ENCODE assay signal across 20 cellular contexts in the genomic region with DNA sequence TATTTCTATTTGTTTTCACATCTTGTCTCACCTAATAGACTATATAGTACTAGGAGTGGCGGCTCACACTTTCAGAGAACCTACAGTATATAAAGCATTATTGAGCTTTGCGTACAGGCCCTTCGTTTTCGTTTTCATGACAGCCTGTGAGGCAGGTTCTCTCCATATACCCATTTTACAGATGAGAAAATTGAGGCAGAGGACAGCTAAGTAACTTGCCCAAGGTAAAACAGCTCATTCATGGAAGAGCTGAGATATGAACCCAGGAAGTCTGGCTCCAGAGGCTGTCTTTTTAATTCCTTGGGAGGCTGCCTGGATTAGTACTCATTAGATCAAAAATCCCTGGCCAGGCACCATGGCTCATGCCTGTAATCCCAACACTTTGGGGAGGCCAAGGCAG. TPM values are rescaled to one million over a fixed set of nuclear protein-coding genes. Genes with fewer than 3 reads are reported as not detected.
A peak's percentile ranks its signal among the peaks of the same experiment; 100 is the strongest.
DNase-seq lines count a peak whose midpoint lies in the region; ATAC-seq, FAIRE-seq and TF ChIP-seq lines count a peak whose summit lies in the region.
"Had no signal": no experiment of that assay in that cellular context is flagged by ENCODE, and none has a peak within 500 bp of the region (broad histone marks: within the 10 kb centered on the region; RNA-seq: fewer than 3 reads in every experiment).

No MANE protein-coding gene starts in this region.

- ATAC-seq in HepG2 (no peak), right lobe of liver (no peak)
- ATAC-seq in activated naive CD8-positive, alpha-beta T cell treated with anti-CD3 and anti-CD28 coated beads, Interleukin-2, amount 50 U/mL, for 24 hours = no peak

- BruUV-seq in HepG2 (replicated peaks; lab: Mats Ljungman, UMichigan) = no TSS peak

- TF ChIP-seq POLR2A in HepG2 (IDR thresholded peaks at IDR 0.05; ENCODE audit: insufficient read depth in 1 of 2, low read depth in 2 of 2, low read length in 2 of 2) = no peak
- TF ChIP-seq POLR2A in right lobe of liver (IDR thresholded peaks at IDR 0.05) = no peak
- TF ChIP-seq POLR2A in vagina (IDR thresholded peaks at IDR 0.05) = no peak

- no peak for DNase-seq in T-helper 2 cell treated with Interferon-gamma antibody and Interleukin-4, amounts not matched to agents 5 μg/mL and 100 μg/mL, for 36 hours (ENCODE audit: low spot score)
- no peak for DNase-seq in T-helper 2 cell
- DNase-seq in HepG2 (ENCODE audit: low spot score) = no peak
- DNase-seq in right lobe of liver = no peak
- DNase-seq in activated naive CD8-positive, alpha-beta T cell treated with anti-CD3 and anti-CD28 coated beads, Interleukin-2, amount 50 U/mL, for 24 hours = no peak
- no peak for DNase-seq in vagina (ENCODE audit: extremely low spot score in 2 of 2)
- DNase-seq in NCI-H2081 treated with DMSO at 0.1 percent for 48 hours (lab: John Stamatoyannopoulos, UW) = no peak
- no peak for DNase-seq in MG63
- DNase-seq: 8988T, Karpas-422, NCI-H1048, NCI-H1436, NCI-H1930, NCI-H345, NCI-H526, PC-9, SIG-M5 had no signal

- H3K27me3 Mint-ChIP-seq in T-helper 2 cell treated with Interferon-gamma antibody and Interleukin-4, amounts not matched to agents 5 μg/mL and 100 μg/mL, for 36 hours (ENCODE audit: low read depth) = no peaks in the 10 kb centered on the region
- H3K27me3 Mint-ChIP-seq in activated naive CD8-positive, alpha-beta T cell treated with anti-CD3 and anti-CD28 coated beads, Interleukin-2, amount 50 U/mL, for 24 hours = no peaks in the 10 kb centered on the region
- H3K27me3 Mint-ChIP-seq: B cell had no signal

- H3K36me3 ChIP-seq in HepG2 (replicated peaks in 1 of 2; ENCODE audit: control insufficient read depth in 1 of 2, insufficient read depth in 2 of 2, low read length in 2 of 2) (peaks cover 12 to 37% of the 10 kb centered on the region in 2 experiments), right lobe of liver (peaks cover 0 to 22% (median 7%) of the 10 kb centered on the region in 4 donors), vagina (no peaks in the 10 kb centered on the region), MG63 (peaks cover 3% of the 10 kb centered on the region; the same call in 1 of the 2 replicates)

- in situ Hi-C loops in HepG2 (cut with HindIII; ENCODE audit: extremely low pct_ligation_motif_present, low pct_unique_long_range_greater_than_20kb) = no loop called here

- H3K9ac ChIP-seq in HepG2 (ENCODE audit: insufficient read depth, low read depth, low read length) = no peak overlapping the region

- H4K20me1 ChIP-seq in HepG2 (ENCODE audit: insufficient read depth, low read length) = no peaks in the 10 kb centered on the region

- H3K79me2 ChIP-seq in HepG2 (ENCODE audit: insufficient read depth, low read length) = no peaks in the 10 kb centered on the region

- H3K4me3 Mint-ChIP-seq in T-helper 2 cell treated with Interferon-gamma antibody and Interleukin-4, amounts not matched to agents 5 μg/mL and 100 μg/mL, for 36 hours = peak overlapping the region; percentile 53
- H3K4me3 Mint-ChIP-seq in activated naive CD8-positive, alpha-beta T cell treated with anti-CD3 and anti-CD28 coated beads, Interleukin-2, amount 50 U/mL, for 24 hours = no peak overlapping the region
- H3K4me3 Mint-ChIP-seq: B cell had no signal

- no peaks in the 10 kb centered on the region for H3K9me3 Mint-ChIP-seq in T-helper 2 cell treated with Interferon-gamma antibody and Interleukin-4, amounts not matched to agents 5 μg/mL and 100 μg/mL, for 36 hours
- H3K9me3 Mint-ChIP-seq in activated naive CD8-positive, alpha-beta T cell treated with anti-CD3 and anti-CD28 coated beads, Interleukin-2, amount 50 U/mL, for 24 hours = no peaks in the 10 kb centered on the region

- TF ChIP-seq CTCF in HepG2 (CRISPR knock-in tag; IDR thresholded peaks at IDR 0.05) (no peak), right lobe of liver (IDR thresholded peaks at IDR 0.05) (no peak), vagina (IDR thresholded peaks at IDR 0.05) (no peak)

- FAIRE-seq in HepG2 (lab: Jason Lieb, UNC) = no peak
- FAIRE-seq: H1 had no signal

- CTCF ChIA-PET in HepG2 (lab: Yijun Ruan, JAX; ENCODE audit: low intra/inter-chr PET ratio, low total read pairs) = no interaction called here

- H3K27ac ChIP-seq in HepG2 (ENCODE audit: extremely low read length, insufficient read depth, low read length) (no peak overlapping the region), right lobe of liver (no peak overlapping the region), vagina (no peak overlapping the region)
- H3K27ac ChIP-seq: PC-9, RWPE1 had no signal

- H3K4me1 Mint-ChIP-seq in T-helper 2 cell treated with Interferon-gamma antibody and Interleukin-4, amounts not matched to agents 5 μg/mL and 100 μg/mL, for 36 hours (ENCODE audit: low read depth) = peaks cover 9% of the 10 kb centered on the region
- H3K4me1 Mint-ChIP-seq in activated naive CD8-positive, alpha-beta T cell treated with anti-CD3 and anti-CD28 coated beads, Interleukin-2, amount 50 U/mL, for 24 hours = peaks cover 6% of the 10 kb centered on the region

- no peaks in the 10 kb centered on the region for H3K36me3 Mint-ChIP-seq in T-helper 2 cell treated with Interferon-gamma antibody and Interleukin-4, amounts not matched to agents 5 μg/mL and 100 μg/mL, for 36 hours (ENCODE audit: low read depth)
- peaks cover 2% of the 10 kb centered on the region for H3K36me3 Mint-ChIP-seq in activated naive CD8-positive, alpha-beta T cell treated with anti-CD3 and anti-CD28 coated beads, Interleukin-2, amount 50 U/mL, for 24 hours (ENCODE audit: low read depth)

- 95% methylated on average over 4 of the region's 4 CpGs for WGBS in HepG2 (ENCODE audit: low lambda C conversion rate)
- 97% methylated on average over 4 of the region's 4 CpGs for WGBS in right lobe of liver (ENCODE audit: insufficient coverage, low coverage, low lambda C conversion rate, missing lambda C conversion rate)

- peak overlapping the region; percentile 74 for H3K27ac Mint-ChIP-seq in T-helper 2 cell treated with Interferon-gamma antibody and Interleukin-4, amounts not matched to agents 5 μg/mL and 100 μg/mL, for 36 hours
- peak overlapping the region; percentile 23 for H3K27ac Mint-ChIP-seq in activated naive CD8-positive, alpha-beta T cell treated with anti-CD3 and anti-CD28 coated beads, Interleukin-2, amount 50 U/mL, for 24 hours
- H3K27ac Mint-ChIP-seq: B cell had no signal

- H3K4me3 ChIP-seq in HepG2 (replicated peaks in 1 of 3; ENCODE audit: insufficient read depth in 1 of 3, low read depth in 2 of 3, low read length in 3 of 3) (no peak overlapping the region), right lobe of liver (no peak overlapping the region), vagina (no peak overlapping the region), MG63 (no peak overlapping the region)
- H3K4me3 ChIP-seq: PC-9 had no signal

- no peak overlapping the region for H2AFZ ChIP-seq in HepG2 (ENCODE audit: low read length)
- H2AFZ ChIP-seq: PC-9 had no signal

- POLR2A ChIA-PET in HepG2 (lab: Yijun Ruan, JAX) = no interaction called here

- no peak overlapping the region for H3K4me2 ChIP-seq in HepG2 (ENCODE audit: low read depth, low read length)
- H3K4me2 ChIP-seq: PC-9 had no signal

- intact Hi-C loops in HepG2 (cut with micrococcal nuclease; ENCODE audit: unreplicated experiment) (no loop called here), right lobe of liver (cut with DNase I) (no loop called here), vagina (cut with DNase I) (no loop called here)

- H3K9me3 ChIP-seq in HepG2 (ENCODE audit: low read length) = no peaks in the 10 kb centered on the region
- H3K9me3 ChIP-seq in right lobe of liver = no peaks in the 10 kb centered on the region
- no peaks in the 10 kb centered on the region for H3K9me3 ChIP-seq in vagina
- no peaks in the 10 kb centered on the region for H3K9me3 ChIP-seq in MG63

- H3K27me3 ChIP-seq in HepG2 (ENCODE audit: control insufficient read depth in 1 of 2, insufficient read depth in 2 of 2, low read length in 2 of 2) (no peaks in the 10 kb centered on the region), right lobe of liver (no peaks in the 10 kb centered on the region), vagina (no peaks in the 10 kb centered on the region), MG63 (no peaks in the 10 kb centered on the region)

- TF ChIP-seq RAD21 in HepG2 (CRISPR knock-in tag; IDR thresholded peaks at IDR 0.05) = no peak

- no peaks in the 10 kb centered on the region for H3K4me1 ChIP-seq in HepG2 (ENCODE audit: insufficient read depth, low read length)
- peaks cover 0 to 27% (median 12%) of the 10 kb centered on the region in 4 donors for H3K4me1 ChIP-seq in right lobe of liver
- H3K4me1 ChIP-seq in vagina = no peaks in the 10 kb centered on the region

- TF ChIP-seq EP300 in HepG2 (IDR thresholded peaks at IDR 0.05; ENCODE audit: low read depth in 2 of 2, low read length in 2 of 2) (no peak), HepG2 (CRISPR knock-in tag; IDR thresholded peaks at IDR 0.05; ENCODE audit: borderline replicate concordance) (no peak)

RNA-seq across cellular contexts. Expression of a gene that starts 28.9 kb away (rescaled TPM):
- total RNA-seq in HepG2 (2016; rRNA removed; fragmentation: Illumina TruSeq; extraction: Trizol) (6.0 and 10.0 TPM in 2 replicates), right lobe of liver (1 to 10 TPM in 2 of 6 experiments, under 1 TPM in 3, not detected in 1; 0.51 to 1.7 (median 0.98) TPM), vagina (0.98 TPM)
- total RNA-seq in HepG2 (2016; cell fraction: cytosol; rRNA removed; fragmentation: Illumina TruSeq; extraction: Trizol; ENCODE audit: low read depth) = 4.8 and 5.8 TPM in 2 replicates
- 7.0 and 10.1 TPM in 2 replicates for total RNA-seq in HepG2 (2016; cell fraction: insoluble cytoplasmic fraction; rRNA removed; fragmentation: Illumina TruSeq; extraction: Trizol)
- total RNA-seq in HepG2 (2016; cell fraction: membrane; rRNA removed; fragmentation: Illumina TruSeq; extraction: Trizol) = 8.7 and 9.8 TPM in 2 replicates
- total RNA-seq in HepG2 (2016; cell fraction: nucleus; rRNA removed; fragmentation: Illumina TruSeq; extraction: Trizol) = 1.6 and 2.2 TPM in 2 replicates
- 1.5 and 2.3 TPM in 2 replicates for polyA plus RNA-seq in HepG2 (2011; rRNA removed)
- 2.2 and 2.3 TPM in 2 replicates for polyA plus RNA-seq in HepG2 (2011; cell fraction: cytosol; rRNA removed)
- 0.55 and 0.98 TPM in 2 replicates for polyA plus RNA-seq in HepG2 (2011; cell fraction: nucleus; rRNA removed)
- 1.2 and 1.4 TPM in 2 replicates for polyA plus RNA-seq in HepG2 (2012)
- 5.1 and 6.8 TPM in 2 replicates for polyA plus RNA-seq in HepG2 (2016; cell fraction: cytosol; fragmentation: Illumina TruSeq; extraction: Trizol; ENCODE audit: low read depth)
- polyA plus RNA-seq in HepG2 (2016; cell fraction: insoluble cytoplasmic fraction; fragmentation: Illumina TruSeq; extraction: Trizol; ENCODE audit: low read depth) = 11.3 and 14.8 TPM in 2 replicates
- polyA plus RNA-seq in HepG2 (2016; cell fraction: membrane; fragmentation: Illumina TruSeq; extraction: Trizol; ENCODE audit: low read depth) = 9.8 and 9.9 TPM in 2 replicates
- polyA plus RNA-seq in HepG2 (2016; cell fraction: nucleus; fragmentation: Illumina TruSeq; extraction: Trizol; ENCODE audit: insufficient read depth, low read depth) = 4.0 and 5.4 TPM in 2 replicates
- polyA minus RNA-seq in HepG2 (2011; rRNA and poly(A)+ RNA removed; ENCODE audit: low replicate concordance) = 3.2 and 11.0 TPM in 2 replicates
- 0.69 and 3.0 TPM in 2 replicates for polyA minus RNA-seq in HepG2 (2011; cell fraction: cytosol; rRNA and poly(A)+ RNA removed)
- 0.39 and 0.99 TPM in 2 replicates for polyA minus RNA-seq in HepG2 (2011; cell fraction: nucleus; rRNA and poly(A)+ RNA removed)
- total RNA-seq in MG63 (2014; rRNA removed; shearing (Covaris generic); ENCODE audit: low replicate concordance) = 7.2 and 14.8 TPM in 2 replicates

RNA-seq across cellular contexts. Expression of a gene that starts 29.2 kb away (rescaled TPM):
- total RNA-seq in HepG2 (2016; rRNA removed; fragmentation: Illumina TruSeq; extraction: Trizol) = 10.9 and 13.1 TPM in 2 replicates
- total RNA-seq in HepG2 (2016; cell fraction: cytosol; rRNA removed; fragmentation: Illumina TruSeq; extraction: Trizol; ENCODE audit: low read depth) = 4.3 and 4.8 TPM in 2 replicates
- total RNA-seq in HepG2 (2016; cell fraction: insoluble cytoplasmic fraction; rRNA removed; fragmentation: Illumina TruSeq; extraction: Trizol) = 10.2 and 12.0 TPM in 2 replicates
- total RNA-seq in HepG2 (2016; cell fraction: membrane; rRNA removed; fragmentation: Illumina TruSeq; extraction: Trizol) = 4.7 and 5.4 TPM in 2 replicates
- total RNA-seq in HepG2 (2016; cell fraction: nucleus; rRNA removed; fragmentation: Illumina TruSeq; extraction: Trizol) = 9.8 and 10.4 TPM in 2 replicates
- 7.2 TPM in 2 replicates for polyA plus RNA-seq in HepG2 (2011; rRNA removed)
- 5.6 and 7.1 TPM in 2 replicates for polyA plus RNA-seq in HepG2 (2011; cell fraction: cytosol; rRNA removed)
- polyA plus RNA-seq in HepG2 (2011; cell fraction: nucleus; rRNA removed) = 10.3 and 11.4 TPM in 2 replicates
- 4.9 and 6.0 TPM in 2 replicates for polyA plus RNA-seq in HepG2 (2012)
- polyA plus RNA-seq in HepG2 (2016; cell fraction: cytosol; fragmentation: Illumina TruSeq; extraction: Trizol; ENCODE audit: low read depth) = 0.95 and 1.2 TPM in 2 replicates
- polyA plus RNA-seq in HepG2 (2016; cell fraction: insoluble cytoplasmic fraction; fragmentation: Illumina TruSeq; extraction: Trizol; ENCODE audit: low read depth) = 11.5 and 14.4 TPM in 2 replicates
- polyA plus RNA-seq in HepG2 (2016; cell fraction: membrane; fragmentation: Illumina TruSeq; extraction: Trizol; ENCODE audit: low read depth) = 3.3 and 3.6 TPM in 2 replicates
- 12.4 and 13.4 TPM in 2 replicates for polyA plus RNA-seq in HepG2 (2016; cell fraction: nucleus; fragmentation: Illumina TruSeq; extraction: Trizol; ENCODE audit: insufficient read depth, low read depth)
- 18.4 and 43.4 TPM in 2 replicates for polyA minus RNA-seq in HepG2 (2011; rRNA and poly(A)+ RNA removed; ENCODE audit: low replicate concordance)
- polyA minus RNA-seq in HepG2 (2011; cell fraction: cytosol; rRNA and poly(A)+ RNA removed) = 2.5 and 3.1 TPM in 2 replicates
- polyA minus RNA-seq in HepG2 (2011; cell fraction: nucleus; rRNA and poly(A)+ RNA removed) = 11.7 and 12.4 TPM in 2 replicates
- 1 to 10 TPM; 2.9 to 5.7 (median 4.7) TPM for total RNA-seq in right lobe of liver
- 12.0 TPM for total RNA-seq in vagina
- 26.9 and 30.7 TPM in 2 replicates for total RNA-seq in MG63 (2014; rRNA removed; shearing (Covaris generic); ENCODE audit: low replicate concordance)
